ENCODE assay signal across 18 cellular contexts in genomic region chr4:177405508-177405907, GRCh38.
"Had no signal": no experiment of that assay in that cellular context is flagged by ENCODE, and none has a peak within 500 bp of the region (broad histone marks: within the 10 kb centered on the region; RNA-seq: fewer than 3 reads in every experiment).

No MANE protein-coding gene starts in this region.

- H3K9me3 Mint-ChIP-seq: activated naive CD8-positive, alpha-beta T cell treated with anti-CD3 and anti-CD28 coated beads for 36 hours had no signal

- H3K36me3 Mint-ChIP-seq: activated naive CD8-positive, alpha-beta T cell treated with anti-CD3 and anti-CD28 coated beads for 36 hours; naive B cell; WTC11 had no signal

- H3K4me3 Mint-ChIP-seq: activated naive CD8-positive, alpha-beta T cell treated with anti-CD3 and anti-CD28 coated beads for 36 hours; dendritic cell treated with granulocyte-macrophage colony-stimulating factor and Interleukin-4, amounts not matched to agents 40 ng/mL and 50 ng/mL, for 4 days; naive B cell; neural crest cell; stimulated activated naive CD8-positive, alpha-beta T cell treated with anti-CD3 and anti-CD28 coated beads, Interleukin-15, Interleukin-2, amounts not matched to agents 100 ng/mL and 50 ng/mL, for 24 hours; T-helper 1 cell treated with Interleukin-12 subunit alpha and Interleukin-12 subunit beta and Interleukin-4 antibody, amounts not matched to agents 30 μg/mL and 1 μg/mL, for 36 hours; WTC11 had no signal

- ATAC-seq: body of pancreas, left lung, WTC11 had no signal

- H3K4me1 Mint-ChIP-seq: naive B cell, neural crest cell had no signal

- H3K27ac Mint-ChIP-seq: activated naive CD8-positive, alpha-beta T cell treated with anti-CD3 and anti-CD28 coated beads for 36 hours; dendritic cell treated with granulocyte-macrophage colony-stimulating factor and Interleukin-4, amounts not matched to agents 40 ng/mL and 50 ng/mL, for 4 days; naive B cell; stimulated activated naive CD8-positive, alpha-beta T cell treated with anti-CD3 and anti-CD28 coated beads, Interleukin-15, Interleukin-2, amounts not matched to agents 100 ng/mL and 50 ng/mL, for 24 hours; T-helper 1 cell treated with Interleukin-12 subunit alpha and Interleukin-12 subunit beta and Interleukin-4 antibody, amounts not matched to agents 30 μg/mL and 1 μg/mL, for 36 hours had no signal

- H3K27me3 Mint-ChIP-seq: activated naive CD8-positive, alpha-beta T cell treated with anti-CD3 and anti-CD28 coated beads for 36 hours; dendritic cell treated with granulocyte-macrophage colony-stimulating factor and Interleukin-4, amounts not matched to agents 40 ng/mL and 50 ng/mL, for 4 days; stimulated activated naive CD8-positive, alpha-beta T cell treated with anti-CD3 and anti-CD28 coated beads, Interleukin-15, Interleukin-2, amounts not matched to agents 100 ng/mL and 50 ng/mL, for 24 hours had no signal

- DNase-seq: activated gamma-delta T cell treated with Interleukin-2 at 50 U/mL for 16 hours; activated naive CD8-positive, alpha-beta T cell treated with anti-CD3 and anti-CD28 coated beads for 36 hours; activated T-cell treated with anti-CD3 and anti-CD28 coated beads, Interleukin-2, amount 50 U/mL, for 1 hour; amniotic stem cell; body of pancreas; effector CD4-positive, alpha-beta T cell; foreskin fibroblast; kidney; left lung; naive B cell; stimulated activated CD4-positive, alpha-beta T cell treated with anti-CD3 and anti-CD28 coated beads, Interleukin-1b, Interleukin-23, amount 100 ng/mL, for 48 hours; T1000; tibial artery had no signal
